19 cellular contexts compared by ENCODE assay signal in genomic region chr18:76463872-76464271, GRCh38.
"Had no signal": no experiment of that assay in that cellular context is flagged by ENCODE, and none has a peak within 500 bp of the region (broad histone marks: within the 10 kb centered on the region; RNA-seq: fewer than 3 reads in every experiment).

No MANE protein-coding gene starts in this region.

- H3K9me3 ChIP-seq: heart left ventricle, mucosa of descending colon, sigmoid colon, stomach, thoracic aorta, transverse colon had no signal

- H3K4me3 Mint-ChIP-seq: naive thymus-derived CD8-positive, alpha-beta T cell had no signal

- H3K36me3 ChIP-seq: thoracic aorta, transverse colon had no signal

- H3K27me3 Mint-ChIP-seq: naive thymus-derived CD8-positive, alpha-beta T cell had no signal

- H3K9me3 Mint-ChIP-seq: naive thymus-derived CD8-positive, alpha-beta T cell had no signal

- H3K4me3 ChIP-seq: dorsolateral prefrontal cortex, heart left ventricle, mucosa of descending colon, sigmoid colon, skin epidermis, stomach, thoracic aorta, transverse colon had no signal

- ATAC-seq: heart left ventricle; mucosa of descending colon; naive thymus-derived CD8-positive, alpha-beta T cell had no signal

- H3K27ac ChIP-seq: dorsolateral prefrontal cortex, heart left ventricle, skin epidermis, stomach, thoracic aorta, transverse colon had no signal

- DNase-seq: cortex of kidney; dorsolateral prefrontal cortex; effector CD8-positive, alpha-beta T cell; foreskin melanocyte; hippocampal formation; kidney glomerular epithelial cell; mammary epithelial cell; mucosa of descending colon; naive thymus-derived CD8-positive, alpha-beta T cell; stimulated activated CD4-positive, alpha-beta T cell treated with anti-CD3 and anti-CD28 coated beads, Interleukin-2, amount 100 ng/mL, for 24 hours; stimulated activated CD4-positive, alpha-beta T cell treated with anti-CD3 and anti-CD28 coated beads, Interleukin-4, amount 100 ng/mL, for 4 hours; stimulated activated naive CD4-positive, alpha-beta T cell; stomach; substantia nigra; transverse colon had no signal

- H3K27me3 ChIP-seq: heart left ventricle, sigmoid colon, stomach, transverse colon had no signal
